In the genomic region with DNA sequence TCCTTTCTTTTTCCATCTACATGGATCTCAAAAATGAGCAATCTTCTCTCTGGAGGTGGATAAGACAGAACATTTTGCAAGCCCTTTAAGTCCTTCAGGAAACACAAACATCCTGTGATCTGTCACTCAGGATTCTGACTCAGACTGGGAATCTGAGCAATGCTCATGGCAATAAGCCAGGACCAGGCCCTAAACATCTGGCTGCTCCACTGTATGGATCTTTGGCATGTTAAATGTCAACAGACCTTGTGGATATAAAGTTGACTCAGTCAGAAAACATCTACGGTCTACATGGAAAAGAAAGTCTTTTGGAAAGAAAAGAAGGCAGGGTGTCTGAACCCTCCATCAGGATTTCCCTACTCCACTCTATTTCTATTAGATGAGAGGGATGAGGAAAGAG, we compare ENCODE assay signal across 1 cellular context.
TF ChIP-seq lines count a peak whose summit lies in the region.

No MANE protein-coding gene starts in this region.

TF ChIP-seq in HepG2, 621 proteins besides CTCF, POLR2A, EP300 and RAD21 (continued from another document and continues in another):
- TF ChIP-seq HES4 (CRISPR knock-in tag; IDR thresholded peaks at IDR 0.05; ENCODE audit: borderline replicate concordance), result no peak
- peak; percentile 47; the same call in 1 of the 2 replicates for TF ChIP-seq ZKSCAN8 (CRISPR knock-in tag; IDR thresholded peaks at IDR 0.05; ENCODE audit: borderline replicate concordance)
- no peak; the same call in 1 of the 2 replicates for TF ChIP-seq PHF8 (CRISPR knock-in tag; IDR thresholded peaks at IDR 0.05)
- 0 out of 2 replicates have a peak, but pooled peaks have one; percentile 16 for TF ChIP-seq HNF4A (CRISPR knock-in tag; IDR thresholded peaks at IDR 0.05)
- TF ChIP-seq, protein P1, sequence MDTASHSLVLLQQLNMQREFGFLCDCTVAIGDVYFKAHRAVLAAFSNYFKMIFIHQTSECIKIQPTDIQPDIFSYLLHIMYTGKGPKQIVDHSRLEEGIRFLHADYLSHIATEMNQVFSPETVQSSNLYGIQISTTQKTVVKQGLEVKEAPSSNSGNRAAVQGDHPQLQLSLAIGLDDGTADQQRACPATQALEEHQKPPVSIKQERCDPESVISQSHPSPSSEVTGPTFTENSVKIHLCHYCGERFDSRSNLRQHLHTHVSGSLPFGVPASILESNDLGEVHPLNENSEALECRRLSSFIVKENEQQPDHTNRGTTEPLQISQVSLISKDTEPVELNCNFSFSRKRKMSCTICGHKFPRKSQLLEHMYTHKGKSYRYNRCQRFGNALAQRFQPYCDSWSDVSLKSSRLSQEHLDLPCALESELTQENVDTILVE (CRISPR knock-in tag; IDR thresholded peaks at IDR 0.05), result peak; percentile 63; the same call in 1 of the 2 replicates
- TF ChIP-seq TBL1XR1 (IDR thresholded peaks at IDR 0.05; ENCODE audit: borderline replicate concordance, low read length, partially characterized antibody), result peak; percentile 27
- peak; percentile 94 for TF ChIP-seq ZBTB20 (CRISPR knock-in tag; IDR thresholded peaks at IDR 0.05; ENCODE audit: borderline replicate concordance, low read depth)
- no peak for TF ChIP-seq ZNF33B (CRISPR knock-in tag; IDR thresholded peaks at IDR 0.05)
- no peak for TF ChIP-seq PHF5A (CRISPR knock-in tag; IDR thresholded peaks at IDR 0.05; ENCODE audit: low read depth, unreplicated experiment)
- peak; percentile 92 for TF ChIP-seq JUN (CRISPR knock-in tag; IDR thresholded peaks at IDR 0.05)
- 0 out of 2 replicates have a peak, but pooled peaks have one; percentile 68 for TF ChIP-seq SMARCE1 (IDR thresholded peaks at IDR 0.05; ENCODE audit: borderline replicate concordance)
- TF ChIP-seq ZSCAN12 (CRISPR knock-in tag; IDR thresholded peaks at IDR 0.05), result no peak
- TF ChIP-seq, protein P2, sequence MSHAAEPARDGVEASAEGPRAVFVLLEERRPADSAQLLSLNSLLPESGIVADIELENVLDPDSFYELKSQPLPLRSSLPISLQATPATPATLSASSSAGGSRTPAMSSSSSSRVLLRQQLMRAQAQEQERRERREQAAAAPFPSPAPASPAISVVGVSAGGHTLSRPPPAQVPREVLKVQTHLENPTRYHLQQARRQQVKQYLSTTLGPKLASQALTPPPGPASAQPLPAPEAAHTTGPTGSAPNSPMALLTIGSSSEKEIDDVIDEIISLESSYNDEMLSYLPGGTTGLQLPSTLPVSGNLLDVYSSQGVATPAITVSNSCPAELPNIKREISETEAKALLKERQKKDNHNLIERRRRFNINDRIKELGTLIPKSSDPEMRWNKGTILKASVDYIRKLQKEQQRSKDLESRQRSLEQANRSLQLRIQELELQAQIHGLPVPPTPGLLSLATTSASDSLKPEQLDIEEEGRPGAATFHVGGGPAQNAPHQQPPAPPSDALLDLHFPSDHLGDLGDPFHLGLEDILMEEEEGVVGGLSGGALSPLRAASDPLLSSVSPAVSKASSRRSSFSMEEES (CRISPR knock-in tag; IDR thresholded peaks at IDR 0.05), result peak; percentile 80
- peak; percentile 84 for TF ChIP-seq SOX5 (CRISPR knock-in tag; IDR thresholded peaks at IDR 0.05; ENCODE audit: borderline replicate concordance)
- no peak for TF ChIP-seq BRCA1 (CRISPR knock-in tag; IDR thresholded peaks at IDR 0.05)
- peak; percentile 87 for TF ChIP-seq MED1 (CRISPR knock-in tag; IDR thresholded peaks at IDR 0.05)
- TF ChIP-seq, protein P3, sequence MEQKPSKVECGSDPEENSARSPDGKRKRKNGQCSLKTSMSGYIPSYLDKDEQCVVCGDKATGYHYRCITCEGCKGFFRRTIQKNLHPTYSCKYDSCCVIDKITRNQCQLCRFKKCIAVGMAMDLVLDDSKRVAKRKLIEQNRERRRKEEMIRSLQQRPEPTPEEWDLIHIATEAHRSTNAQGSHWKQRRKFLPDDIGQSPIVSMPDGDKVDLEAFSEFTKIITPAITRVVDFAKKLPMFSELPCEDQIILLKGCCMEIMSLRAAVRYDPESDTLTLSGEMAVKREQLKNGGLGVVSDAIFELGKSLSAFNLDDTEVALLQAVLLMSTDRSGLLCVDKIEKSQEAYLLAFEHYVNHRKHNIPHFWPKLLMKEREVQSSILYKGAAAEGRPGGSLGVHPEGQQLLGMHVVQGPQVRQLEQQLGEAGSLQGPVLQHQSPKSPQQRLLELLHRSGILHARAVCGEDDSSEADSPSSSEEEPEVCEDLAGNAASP (CRISPR knock-in tag; IDR thresholded peaks at IDR 0.05; ENCODE audit: borderline replicate concordance), result peak; percentile 42; the same call in 1 of the 2 replicates
- TF ChIP-seq, protein P4, sequence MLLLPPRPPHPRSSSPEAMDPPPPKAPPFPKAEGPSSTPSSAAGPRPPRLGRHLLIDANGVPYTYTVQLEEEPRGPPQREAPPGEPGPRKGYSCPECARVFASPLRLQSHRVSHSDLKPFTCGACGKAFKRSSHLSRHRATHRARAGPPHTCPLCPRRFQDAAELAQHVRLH (CRISPR knock-in tag; IDR thresholded peaks at IDR 0.05; ENCODE audit: borderline replicate concordance, low read depth), result peak; percentile 36; the same call in 1 of the 2 replicates
- no peak for TF ChIP-seq CREB1 (IDR thresholded peaks at IDR 0.05)
- 0 out of 2 replicates have a peak, but pooled peaks have one; percentile 52 for TF ChIP-seq CREB1 (CRISPR knock-in tag; IDR thresholded peaks at IDR 0.05)
- peak; percentile 80 for TF ChIP-seq RXRB (CRISPR knock-in tag; IDR thresholded peaks at IDR 0.05; ENCODE audit: borderline replicate concordance)
- TF ChIP-seq ZFX (CRISPR knock-in tag; IDR thresholded peaks at IDR 0.05; ENCODE audit: low read depth), result peak; percentile 68
- TF ChIP-seq ZNF792 (CRISPR knock-in tag; IDR thresholded peaks at IDR 0.05), result peak; percentile 81
- TF ChIP-seq MEIS2 (CRISPR knock-in tag; IDR thresholded peaks at IDR 0.05), result peak; percentile 92; the same call in 1 of the 2 replicates
- TF ChIP-seq ATF1 (CRISPR knock-in tag; IDR thresholded peaks at IDR 0.05), result peak; percentile 37; the same call in 1 of the 2 replicates
- TF ChIP-seq ZNF337 (CRISPR knock-in tag; IDR thresholded peaks at IDR 0.05; ENCODE audit: borderline replicate concordance, low read depth), result no peak
- TF ChIP-seq, protein P5, sequence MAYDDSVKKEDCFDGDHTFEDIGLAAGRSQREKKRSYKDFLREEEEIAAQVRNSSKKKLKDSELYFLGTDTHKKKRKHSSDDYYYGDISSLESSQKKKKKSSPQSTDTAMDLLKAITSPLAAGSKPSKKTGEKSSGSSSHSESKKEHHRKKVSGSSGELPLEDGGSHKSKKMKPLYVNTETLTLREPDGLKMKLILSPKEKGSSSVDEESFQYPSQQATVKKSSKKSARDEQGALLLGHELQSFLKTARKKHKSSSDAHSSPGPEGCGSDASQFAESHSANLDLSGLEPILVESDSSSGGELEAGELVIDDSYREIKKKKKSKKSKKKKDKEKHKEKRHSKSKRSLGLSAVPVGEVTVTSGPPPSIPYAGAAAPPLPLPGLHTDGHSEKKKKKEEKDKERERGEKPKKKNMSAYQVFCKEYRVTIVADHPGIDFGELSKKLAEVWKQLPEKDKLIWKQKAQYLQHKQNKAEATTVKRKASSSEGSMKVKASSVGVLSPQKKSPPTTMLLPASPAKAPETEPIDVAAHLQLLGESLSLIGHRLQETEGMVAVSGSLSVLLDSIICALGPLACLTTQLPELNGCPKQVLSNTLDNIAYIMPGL (CRISPR knock-in tag; IDR thresholded peaks at IDR 0.05; ENCODE audit: borderline replicate concordance in 1 of 2, low read depth in 1 of 2), result peak in 1 of 2 experiments; percentile 52; a peak in 1 of 4 replicates
- TF ChIP-seq, protein P6, sequence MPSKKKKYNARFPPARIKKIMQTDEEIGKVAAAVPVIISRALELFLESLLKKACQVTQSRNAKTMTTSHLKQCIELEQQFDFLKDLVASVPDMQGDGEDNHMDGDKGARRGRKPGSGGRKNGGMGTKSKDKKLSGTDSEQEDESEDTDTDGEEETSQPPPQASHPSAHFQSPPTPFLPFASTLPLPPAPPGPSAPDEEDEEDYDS (CRISPR knock-in tag; IDR thresholded peaks at IDR 0.05), result peak; percentile 40; the same call in 1 of the 2 replicates
- peak; percentile 90; the same call in 1 of the 2 replicates for TF ChIP-seq JUNB (CRISPR knock-in tag; IDR thresholded peaks at IDR 0.05; ENCODE audit: borderline replicate concordance)
- no peak for TF ChIP-seq GABPA (IDR thresholded peaks at IDR 0.05; ENCODE audit: low read depth, low read length)
- TF ChIP-seq GABPA (CRISPR knock-in tag; IDR thresholded peaks at IDR 0.05; ENCODE audit: low read depth), result peak; percentile 43
- no peak for TF ChIP-seq CBX5 (CRISPR knock-in tag; IDR thresholded peaks at IDR 0.05; ENCODE audit: borderline replicate concordance)
- TF ChIP-seq LCORL (IDR thresholded peaks at IDR 0.05), result peak; percentile 53; the same call in 1 of the 2 replicates
- no peak; the same call in 1 of the 2 replicates for TF ChIP-seq LCORL (CRISPR knock-in tag; IDR thresholded peaks at IDR 0.05)
- peak; percentile 66; the same call in 1 of the 2 replicates for TF ChIP-seq TCF7 (IDR thresholded peaks at IDR 0.05; ENCODE audit: low read depth)
- TF ChIP-seq ZBTB21 (CRISPR knock-in tag; IDR thresholded peaks at IDR 0.05), result no peak
- TF ChIP-seq, protein P7, sequence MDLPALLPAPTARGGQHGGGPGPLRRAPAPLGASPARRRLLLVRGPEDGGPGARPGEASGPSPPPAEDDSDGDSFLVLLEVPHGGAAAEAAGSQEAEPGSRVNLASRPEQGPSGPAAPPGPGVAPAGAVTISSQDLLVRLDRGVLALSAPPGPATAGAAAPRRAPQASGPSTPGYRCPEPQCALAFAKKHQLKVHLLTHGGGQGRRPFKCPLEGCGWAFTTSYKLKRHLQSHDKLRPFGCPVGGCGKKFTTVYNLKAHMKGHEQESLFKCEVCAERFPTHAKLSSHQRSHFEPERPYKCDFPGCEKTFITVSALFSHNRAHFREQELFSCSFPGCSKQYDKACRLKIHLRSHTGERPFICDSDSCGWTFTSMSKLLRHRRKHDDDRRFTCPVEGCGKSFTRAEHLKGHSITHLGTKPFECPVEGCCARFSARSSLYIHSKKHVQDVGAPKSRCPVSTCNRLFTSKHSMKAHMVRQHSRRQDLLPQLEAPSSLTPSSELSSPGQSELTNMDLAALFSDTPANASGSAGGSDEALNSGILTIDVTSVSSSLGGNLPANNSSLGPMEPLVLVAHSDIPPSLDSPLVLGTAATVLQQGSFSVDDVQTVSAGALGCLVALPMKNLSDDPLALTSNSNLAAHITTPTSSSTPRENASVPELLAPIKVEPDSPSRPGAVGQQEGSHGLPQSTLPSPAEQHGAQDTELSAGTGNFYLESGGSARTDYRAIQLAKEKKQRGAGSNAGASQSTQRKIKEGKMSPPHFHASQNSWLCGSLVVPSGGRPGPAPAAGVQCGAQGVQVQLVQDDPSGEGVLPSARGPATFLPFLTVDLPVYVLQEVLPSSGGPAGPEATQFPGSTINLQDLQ (CRISPR knock-in tag; IDR thresholded peaks at IDR 0.05), result no peak
- TF ChIP-seq FOXJ3 (CRISPR knock-in tag; IDR thresholded peaks at IDR 0.05; ENCODE audit: borderline replicate concordance), result peak; percentile 36; the same call in 1 of the 2 replicates
- TF ChIP-seq, protein P8, sequence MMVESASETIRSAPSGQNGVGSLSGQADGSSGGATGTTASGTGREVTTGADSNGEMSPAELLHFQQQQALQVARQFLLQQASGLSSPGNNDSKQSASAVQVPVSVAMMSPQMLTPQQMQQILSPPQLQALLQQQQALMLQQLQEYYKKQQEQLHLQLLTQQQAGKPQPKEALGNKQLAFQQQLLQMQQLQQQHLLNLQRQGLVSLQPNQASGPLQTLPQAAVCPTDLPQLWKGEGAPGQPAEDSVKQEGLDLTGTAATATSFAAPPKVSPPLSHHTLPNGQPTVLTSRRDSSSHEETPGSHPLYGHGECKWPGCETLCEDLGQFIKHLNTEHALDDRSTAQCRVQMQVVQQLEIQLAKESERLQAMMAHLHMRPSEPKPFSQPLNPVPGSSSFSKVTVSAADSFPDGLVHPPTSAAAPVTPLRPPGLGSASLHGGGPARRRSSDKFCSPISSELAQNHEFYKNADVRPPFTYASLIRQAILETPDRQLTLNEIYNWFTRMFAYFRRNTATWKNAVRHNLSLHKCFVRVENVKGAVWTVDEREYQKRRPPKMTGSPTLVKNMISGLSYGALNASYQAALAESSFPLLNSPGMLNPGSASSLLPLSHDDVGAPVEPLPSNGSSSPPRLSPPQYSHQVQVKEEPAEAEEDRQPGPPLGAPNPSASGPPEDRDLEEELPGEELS (CRISPR knock-in tag; IDR thresholded peaks at IDR 0.05), result peak; percentile 73
- peak; percentile 70; the same call in 1 of the 2 replicates for TF ChIP-seq MIER3 (CRISPR knock-in tag; IDR thresholded peaks at IDR 0.05; ENCODE audit: borderline replicate concordance)
- peak; percentile 61 for TF ChIP-seq KAT8 (CRISPR knock-in tag; IDR thresholded peaks at IDR 0.05)
